15 cellular contexts compared by ENCODE assay signal in the genomic region with DNA sequence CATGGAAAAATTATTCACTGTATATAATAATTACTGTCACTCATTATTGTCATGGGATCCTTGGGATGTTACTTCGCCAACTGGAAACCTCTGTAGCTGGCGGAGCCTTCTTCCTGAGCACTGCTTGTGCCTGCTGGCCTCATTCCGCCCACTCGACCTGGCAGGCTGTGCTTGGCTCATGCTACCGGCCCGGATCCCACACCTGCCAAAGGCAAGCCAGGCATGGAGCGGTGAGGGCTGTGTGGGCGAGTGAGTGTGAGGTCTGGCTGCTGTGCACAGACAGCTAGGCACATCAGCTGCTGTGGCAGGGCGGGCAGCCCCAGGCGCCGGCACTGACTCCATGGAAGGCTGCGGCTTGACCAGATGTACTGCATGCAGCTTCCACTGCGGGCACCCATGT.
"Had no signal": no experiment of that assay in that cellular context is flagged by ENCODE, and none has a peak within 500 bp of the region (broad histone marks: within the 10 kb centered on the region; RNA-seq: fewer than 3 reads in every experiment).

No MANE protein-coding gene starts in this region.

- H3K36me3 ChIP-seq: heart right ventricle, right atrium auricular region had no signal

- H3K27ac ChIP-seq: coronary artery, right atrium auricular region had no signal

- H3K27me3 Mint-ChIP-seq: activated T-helper 17 cell treated with anti-CD3 and anti-CD28 coated beads, Interleukin-2, amount 50 U/mL, for 72 hours; naive thymus-derived CD4-positive, alpha-beta T cell; stimulated activated naive CD8-positive, alpha-beta T cell treated with anti-CD3 and anti-CD28 coated beads, Interleukin-15, Interleukin-2, amounts not matched to agents 100 ng/mL and 50 ng/mL, for 24 hours; type B pancreatic cell had no signal

- ATAC-seq: activated T-helper 17 cell treated with anti-CD3 and anti-CD28 coated beads, Interleukin-2, amount 50 U/mL, for 72 hours; left colon; mucosa of descending colon; naive thymus-derived CD4-positive, alpha-beta T cell; WTC11 had no signal

- H3K9me3 ChIP-seq: mucosa of descending colon, right atrium auricular region had no signal

- H3K4me3 Mint-ChIP-seq: activated naive CD4-positive, alpha-beta T cell treated with anti-CD3 and anti-CD28 coated beads for 36 hours; activated T-helper 17 cell treated with anti-CD3 and anti-CD28 coated beads, Interleukin-2, amount 50 U/mL, for 72 hours; naive thymus-derived CD4-positive, alpha-beta T cell; stimulated activated naive CD8-positive, alpha-beta T cell treated with anti-CD3 and anti-CD28 coated beads, Interleukin-15, Interleukin-2, amounts not matched to agents 100 ng/mL and 50 ng/mL, for 24 hours; type B pancreatic cell; WTC11 had no signal

- H3K36me3 Mint-ChIP-seq: type B pancreatic cell had no signal

- H3K27ac Mint-ChIP-seq: activated naive CD4-positive, alpha-beta T cell treated with anti-CD3 and anti-CD28 coated beads for 36 hours; activated T-helper 17 cell treated with anti-CD3 and anti-CD28 coated beads, Interleukin-2, amount 50 U/mL, for 72 hours; naive thymus-derived CD4-positive, alpha-beta T cell; type B pancreatic cell; WTC11 had no signal

- H3K4me3 ChIP-seq: coronary artery, heart right ventricle, mucosa of descending colon, right atrium auricular region had no signal

- DNase-seq: activated CD4-positive, alpha-beta T cell treated with anti-CD3 and anti-CD28 coated beads for 48 hours; activated CD8-positive, alpha-beta memory T cell treated with anti-CD3 and anti-CD28 coated beads for 24 hours; activated naive CD4-positive, alpha-beta T cell treated with anti-CD3 and anti-CD28 coated beads for 36 hours; effector CD8-positive, alpha-beta T cell; left colon; mucosa of descending colon; naive thymus-derived CD4-positive, alpha-beta T cell; T-helper 2 cell had no signal

- H3K27me3 ChIP-seq: heart right ventricle, right atrium auricular region had no signal

- H3K9me3 Mint-ChIP-seq: activated naive CD4-positive, alpha-beta T cell treated with anti-CD3 and anti-CD28 coated beads for 36 hours; activated T-helper 17 cell treated with anti-CD3 and anti-CD28 coated beads, Interleukin-2, amount 50 U/mL, for 72 hours; naive thymus-derived CD4-positive, alpha-beta T cell; stimulated activated naive CD8-positive, alpha-beta T cell treated with anti-CD3 and anti-CD28 coated beads, Interleukin-15, Interleukin-2, amounts not matched to agents 100 ng/mL and 50 ng/mL, for 24 hours; type B pancreatic cell; WTC11 had no signal
